In genomic region chr17:81035389-81036127, GRCh38 we compare ENCODE assay signal across 8 cellular contexts. TPM values are rescaled to one million over a fixed set of nuclear protein-coding genes. Genes with fewer than 3 reads are reported as not detected.
DNase-seq lines count a peak whose midpoint lies in the region; ATAC-seq, FAIRE-seq and TF ChIP-seq lines count a peak whose summit lies in the region.

No MANE protein-coding gene starts in this region.

- H3K27me3 ChIP-seq in ACC112 (ENCODE audit: insufficient read depth, low read length) (no peaks in the 10 kb centered on the region), H1 (replicated peaks in 1 of 4; ENCODE audit: control insufficient read depth in 3 of 4, extremely low read depth in 1 of 4, insufficient read depth in 3 of 4, low read length in 3 of 4) (peaks cover 0 to 11% (median 5%) of the 10 kb centered on the region in 4 experiments; a peak in 5 of 7 replicates)

- H3K9ac ChIP-seq in H1 (replicated peaks in 1 of 4; ENCODE audit: extremely low read depth in 1 of 4, low read depth in 3 of 4, low read length in 3 of 4), result peak overlapping the region in 2 of 4 experiments; percentile 6 to 65; a peak in 1 of 7 replicates

- TF ChIP-seq RAD21 in H1 (IDR thresholded peaks at IDR 0.05 in 1 of 2, conservative IDR thresholded peaks at IDR 0.05 in 1 of 2; ENCODE audit: low read depth in 2 of 2, low read length in 2 of 2), result no peak

- no peaks in the 10 kb centered on the region for H3K36me3 ChIP-seq in ACC112 (ENCODE audit: insufficient read depth, low read length)
- no peaks in the 10 kb centered on the region for H3K36me3 ChIP-seq in H1 (ENCODE audit: control insufficient read depth in 2 of 4, insufficient read depth in 4 of 4, low read length in 3 of 4)

- H2AK5ac ChIP-seq in H1 (ENCODE audit: low read depth, low read length), result no peak overlapping the region

- peak overlapping the region; percentile 77 to 83 for H3K4me2 ChIP-seq in H1 (ENCODE audit: insufficient read depth in 1 of 2, low read depth in 2 of 2, low read length in 2 of 2)

- no peak overlapping the region for H3K4ac ChIP-seq in H1 (replicated peaks; ENCODE audit: insufficient read length, low read depth, low read length)

- H4K20me1 ChIP-seq in H1 (replicated peaks in 1 of 2; ENCODE audit: control insufficient read depth in 1 of 2, insufficient read depth in 2 of 2, low read length in 2 of 2), result peaks cover 5 to 33% of the 10 kb centered on the region in 2 experiments

- peaks cover 13% of the 10 kb centered on the region for H3K79me1 ChIP-seq in H1 (ENCODE audit: low read depth, low read length)

- peaks cover 14 to 29% (median 21%) of the 10 kb centered on the region in 4 donors for H3K4me1 Mint-ChIP-seq in naive thymus-derived CD8-positive, alpha-beta T cell

- DNase-seq in RKO (ENCODE audit: low spot score) (peak; percentile 71), H1 (ENCODE audit: low read depth in 1 of 2, low spot score in 2 of 2) (peak in 1 of 2 experiments; percentile 65), GDM1 (lab: John Stamatoyannopoulos, UW) (no peak), MV-4-11 (lab: John Stamatoyannopoulos, UW) (no peak)
- DNase-seq in naive thymus-derived CD8-positive, alpha-beta T cell, result no peak
- DNase-seq in stimulated activated naive CD4-positive, alpha-beta T cell treated with Interleukin-2 at 50 U/mL for 16 hours (lab: John Stamatoyannopoulos, UW), result no peak

- no peak for TF ChIP-seq CTCF in H1 (IDR thresholded peaks at IDR 0.05; ENCODE audit: control extremely low read depth in 1 of 3, insufficient read depth in 1 of 3, low read depth in 1 of 3, low read length in 3 of 3)

- peak overlapping the region in 8 of 10 donors; percentile 51 to 87 (median 74) for H3K27ac Mint-ChIP-seq in naive thymus-derived CD8-positive, alpha-beta T cell

- peaks cover 10% of the 10 kb centered on the region; the same call in 1 of the 2 replicates for H3K23me2 ChIP-seq in H1 (ENCODE audit: low read depth, low read length)

- no peak overlapping the region for H3K14ac ChIP-seq in H1 (ENCODE audit: insufficient read length)

- peaks cover 29% of the 10 kb centered on the region for H3K79me2 ChIP-seq in ACC112 (ENCODE audit: control insufficient read depth, insufficient read depth, low read length, unreplicated experiment)
- peaks cover 0 to 32% of the 10 kb centered on the region in 2 experiments; a peak in 2 of 4 replicates for H3K79me2 ChIP-seq in H1 (ENCODE audit: control insufficient read depth in 1 of 2, insufficient read depth in 2 of 2, low read length in 2 of 2)

- no peak overlapping the region for H2BK20ac ChIP-seq in H1 (ENCODE audit: low read length)

- no peak overlapping the region for H4K91ac ChIP-seq in H1 (replicated peaks; ENCODE audit: insufficient read length, low read length)

- peak overlapping the region; percentile 79 for H3K4me3 ChIP-seq in ACC112 (ENCODE audit: low read depth, low read length)
- H3K4me3 ChIP-seq in H1 (ENCODE audit: extremely low read depth in 1 of 4, insufficient read depth in 2 of 4, low read depth in 3 of 4, low read length in 4 of 4), result peak overlapping the region; percentile 55 to 83 (median 68)

- H2BK5ac ChIP-seq in H1 (ENCODE audit: low read depth, low read length), result no peak overlapping the region

- WGBS in H1 (ENCODE audit: extremely low coverage in 1 of 2, insufficient coverage in 1 of 2, insufficient read length in 1 of 2, insufficient replicate concordance in 2 of 2, low coverage in 1 of 2, low lambda C conversion rate in 2 of 2, missing lambda C conversion rate in 1 of 2), 2 experiments, result 4% methylated on average over 43 of the region's 80 CpGs; no CpG with 5 or more reads in 1 of the 2 experiments

- peaks cover 0 to 4% (median 0%) of the 10 kb centered on the region in 5 donors for H3K27me3 Mint-ChIP-seq in naive thymus-derived CD8-positive, alpha-beta T cell

- H3K4me1 ChIP-seq in ACC112 (ENCODE audit: control insufficient read depth, insufficient read depth, low read length, unreplicated experiment), result peaks cover 16% of the 10 kb centered on the region
- H3K4me1 ChIP-seq in H1 (replicated peaks in 1 of 4; ENCODE audit: control insufficient read depth in 3 of 4, insufficient read depth in 4 of 4, low read length in 3 of 4), result peaks cover 0 to 21% (median 10%) of the 10 kb centered on the region in 4 experiments; a peak in 5 of 7 replicates

- H3K18ac ChIP-seq in H1 (ENCODE audit: extremely low read depth, low read length), result no peak overlapping the region

- ATAC-seq in GM19023 (IDR thresholded peaks at IDR 0.05; ENCODE audit: unreplicated experiment), result peak; percentile 4
- peak in 1 of 2 donors; percentile 12 for ATAC-seq in naive thymus-derived CD8-positive, alpha-beta T cell

- no peaks in the 10 kb centered on the region for H3K9me3 ChIP-seq in H1 (ENCODE audit: insufficient read depth in 2 of 2, low read depth in 1 of 2, low read length in 1 of 2)

- H3K4me3 Mint-ChIP-seq in naive thymus-derived CD8-positive, alpha-beta T cell, result peak overlapping the region; percentile 77 to 90 (median 86)

- H4K5ac ChIP-seq in H1 (ENCODE audit: insufficient read length, low read depth, low read length), result no peak overlapping the region

- no peak for TF ChIP-seq EP300 in H1 (IDR thresholded peaks at IDR 0.05; ENCODE audit: borderline replicate concordance in 1 of 2, low read depth in 2 of 2, low read length in 2 of 2)

- no peaks in the 10 kb centered on the region for H3K9me3 Mint-ChIP-seq in naive thymus-derived CD8-positive, alpha-beta T cell

- no peaks in the 10 kb centered on the region for H3K36me3 Mint-ChIP-seq in naive thymus-derived CD8-positive, alpha-beta T cell

- no peak overlapping the region for H2BK15ac ChIP-seq in H1 (ENCODE audit: low read length)

- no peak overlapping the region for H2BK120ac ChIP-seq in H1 (replicated peaks; ENCODE audit: low read depth, low read length)

- CTCF ChIA-PET in H1 (lab: Charles Lee; ENCODE audit: partially characterized antibody), result interaction anchor here (0.9 to 15.3 kb wide), 2 partner anchors 10 to 62 kb away, joined by 3 to 103 read pairs; no protein-coding TSS in a partner anchor

- H3K23ac ChIP-seq in H1 (ENCODE audit: insufficient read length), result no peak overlapping the region

- no peak overlapping the region for H2BK12ac ChIP-seq in H1 (ENCODE audit: low read depth, low read length)

- POLR2A ChIA-PET in H1 (lab: Charles Lee; ENCODE audit: partially characterized antibody), result interaction anchor here (0.8 to 5.9 kb wide), 17 partner anchors 10 to 79 kb away, joined by 3 to 42 read pairs (median 5); no protein-coding TSS in a partner anchor
- POLR2A ChIA-PET in naive thymus-derived CD8-positive, alpha-beta T cell (lab: Charles Lee), result interaction anchor here (0.8 to 2.1 kb wide), 4 partner anchors 7 to 31 kb away, joined by 3 to 9 read pairs (median 4); no protein-coding TSS in a partner anchor

- no peak overlapping the region for H3K27ac ChIP-seq in ACC112 (ENCODE audit: low read depth, low read length)
- no peak overlapping the region for H3K27ac ChIP-seq in H1 (ENCODE audit: low read depth, low read length)

- no peak for TF ChIP-seq POLR2A in H1 (IDR thresholded peaks at IDR 0.05; ENCODE audit: control extremely low read depth in 1 of 2, low read depth in 2 of 2, low read length in 2 of 2)

- FAIRE-seq in H1 (lab: Jason Lieb, UNC), result no peak

- H4K8ac ChIP-seq in H1 (ENCODE audit: extremely low read depth, insufficient read depth, low read length), result 0 out of 2 replicates have a peak overlapping the region, but pooled peaks have one; percentile 15

- no peak overlapping the region for H3K56ac ChIP-seq in H1 (replicated peaks; ENCODE audit: insufficient read length, low read depth, low read length)

- peak overlapping the region; percentile 2 for H2AFZ ChIP-seq in ACC112 (ENCODE audit: low read length, unreplicated experiment)
- no peak overlapping the region for H2AFZ ChIP-seq in H1 (ENCODE audit: low read length)

TF ChIP-seq in H1, 55 proteins besides CTCF, POLR2A, EP300 and RAD21:
- no peak for TF ChIP-seq CEBPB (IDR thresholded peaks at IDR 0.05; ENCODE audit: low read depth, low read length)
- peak; percentile 56 for TF ChIP-seq KDM4A (IDR thresholded peaks at IDR 0.05; ENCODE audit: low read depth, low read length, severe bottlenecking)

RNA-seq across cellular contexts. Expression of gene BAIAP2, which starts 0.6 kb away (rescaled TPM):
- total RNA-seq in H1 (2021; fragmentation: NEBNext Ultra II Directional; extraction: Animal tissue kit (Norgen Biotek cat#: 25700)), result 18.4 and 22.8 TPM in 2 replicates
- 10.0 and 19.8 TPM in 2 replicates for polyA plus RNA-seq in H1 (2011; rRNA removed)
- polyA plus RNA-seq in H1 (2011; cell fraction: cytosol; rRNA removed), result 8.2 TPM
- polyA plus RNA-seq in H1 (2011; cell fraction: nucleus; rRNA removed), result 25.9 TPM
- 12.1 to 15.1 TPM (median 14.9 TPM) in 4 replicates for polyA plus RNA-seq in H1 (2012, experiment 1 of 2)
- 15.4 TPM for polyA plus RNA-seq in H1 (2012, experiment 2 of 2)
- 12.5 TPM for polyA plus RNA-seq in H1 (2013, experiment 1 of 2)
- polyA plus RNA-seq in H1 (2013, experiment 2 of 2), result 11.0 TPM
- 9.6 and 11.6 TPM in 2 replicates for polyA minus RNA-seq in H1 (2011; rRNA and poly(A)+ RNA removed)
- polyA minus RNA-seq in H1 (2011; cell fraction: cytosol; rRNA and poly(A)+ RNA removed), result 15.8 TPM
- 25.5 TPM for polyA minus RNA-seq in H1 (2011; cell fraction: nucleus; rRNA and poly(A)+ RNA removed)
- 10 to 100 TPM in 1 of 2 experiments, 1 to 10 TPM in 1; 7.4 to 11.7 TPM for total RNA-seq in naive thymus-derived CD8-positive, alpha-beta T cell
- polyA plus RNA-seq in naive thymus-derived CD8-positive, alpha-beta T cell, result 1 to 10 TPM; 2.2 to 6.9 (median 2.6) TPM

RNA-seq across cellular contexts. Expression of gene CHMP6, which starts 43.9 kb away (rescaled TPM):
- 15.7 and 16.0 TPM in 2 replicates for total RNA-seq in H1 (2021; fragmentation: NEBNext Ultra II Directional; extraction: Animal tissue kit (Norgen Biotek cat#: 25700))
- 24.3 and 28.9 TPM in 2 replicates for polyA plus RNA-seq in H1 (2011; rRNA removed)
- 22.9 TPM for polyA plus RNA-seq in H1 (2011; cell fraction: cytosol; rRNA removed)
- polyA plus RNA-seq in H1 (2011; cell fraction: nucleus; rRNA removed), result 23.5 TPM
- polyA plus RNA-seq in H1 (2012, experiment 1 of 2), result 8.5 to 14.9 TPM (median 13.4 TPM) in 4 replicates
- polyA plus RNA-seq in H1 (2012, experiment 2 of 2), result 13.4 TPM
- polyA plus RNA-seq in H1 (2013, experiment 1 of 2), result 9.5 TPM
- 7.9 TPM for polyA plus RNA-seq in H1 (2013, experiment 2 of 2)
- 5.7 and 6.4 TPM in 2 replicates for polyA minus RNA-seq in H1 (2011; rRNA and poly(A)+ RNA removed)
- polyA minus RNA-seq in H1 (2011; cell fraction: cytosol; rRNA and poly(A)+ RNA removed), result 7.2 TPM
- 15.6 TPM for polyA minus RNA-seq in H1 (2011; cell fraction: nucleus; rRNA and poly(A)+ RNA removed)
- 10 to 100 TPM; 40.1 to 47.6 TPM for total RNA-seq in naive thymus-derived CD8-positive, alpha-beta T cell
- polyA plus RNA-seq in naive thymus-derived CD8-positive, alpha-beta T cell, result 10 to 100 TPM; 41.3 to 43.2 (median 41.6) TPM
